8 cellular contexts compared by ENCODE assay signal in the genomic region with DNA sequence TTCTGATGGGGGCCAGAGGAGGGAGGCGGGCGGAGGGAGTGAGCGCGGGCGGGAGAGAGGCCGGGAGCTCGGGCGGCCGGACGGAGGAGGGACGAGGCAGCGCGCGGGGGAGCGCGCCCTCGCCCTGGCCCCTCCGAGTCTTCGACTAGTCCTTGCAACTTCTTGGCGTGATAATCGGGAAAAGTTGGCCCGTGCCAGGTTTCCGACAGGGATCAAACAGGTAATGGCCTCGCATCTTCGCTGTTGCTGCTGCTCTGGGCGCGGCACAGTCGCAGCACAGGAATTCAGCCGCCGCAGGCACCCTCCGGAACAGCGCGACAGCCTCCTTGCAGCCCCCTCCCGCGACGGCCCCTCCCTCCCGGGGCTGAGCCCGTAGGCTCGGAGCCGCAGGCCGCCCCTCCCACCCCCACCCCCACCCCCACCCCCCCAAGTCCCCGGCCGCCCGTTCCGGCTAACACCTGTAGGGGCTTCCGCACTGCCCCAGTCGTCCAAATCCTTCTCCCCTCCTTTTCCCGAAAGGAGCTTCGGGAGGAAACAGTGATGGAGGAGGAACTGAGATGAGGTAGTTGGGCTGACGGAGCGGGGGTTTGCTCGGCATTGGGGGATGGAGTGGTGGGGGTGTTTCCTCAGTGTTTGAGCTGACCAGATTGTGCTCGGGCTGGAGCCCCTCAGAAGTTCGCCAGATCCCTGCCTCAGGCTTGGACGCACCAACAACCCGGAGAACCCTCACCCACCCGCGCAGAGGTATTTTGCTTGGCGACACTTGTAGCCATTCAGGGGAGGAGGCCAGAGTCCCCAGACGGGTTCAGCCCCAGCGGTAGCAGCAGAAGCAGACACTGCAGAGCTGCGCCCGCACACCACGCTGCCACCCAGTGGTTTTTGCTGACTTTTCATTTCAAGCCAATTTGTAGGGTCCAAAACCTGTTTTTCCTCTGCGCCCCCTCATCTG. TPM values are rescaled to one million over a fixed set of nuclear protein-coding genes. Genes with fewer than 3 reads are reported as not detected.
DNase-seq lines count a peak whose midpoint lies in the region; ATAC-seq and TF ChIP-seq lines count a peak whose summit lies in the region.

Gene FGF13 (minus strand): TSS at position 319 of the 949 bp plus-strand sequence. CDS start 714 bp downstream, outside the sequence.

- H3K4me1 ChIP-seq in body of pancreas = no peaks in the 10 kb centered on the region
- no peaks in the 10 kb centered on the region for H3K4me1 ChIP-seq in CD4-positive, alpha-beta memory T cell (ENCODE audit: insufficient read depth, low read length)

- no peak within 1 kb of the TSS for H3K4me3 Mint-ChIP-seq in activated CD8-positive, alpha-beta T cell treated with anti-CD3 and anti-CD28 coated beads for 36 hours
- no peak within 1 kb of the TSS for H3K4me3 Mint-ChIP-seq in activated CD8-positive, alpha-beta T cell treated with anti-CD3 and anti-CD28 coated beads, Interleukin-2, amount 10 ng/mL, durations not matched to agents 7 days and 5 days
- H3K4me3 Mint-ChIP-seq in CD4-positive, alpha-beta memory T cell = peak within 1 kb of the TSS in 1 of 8 donors; percentile 60

- H3K36me3 Mint-ChIP-seq in activated CD8-positive, alpha-beta T cell treated with anti-CD3 and anti-CD28 coated beads for 36 hours (ENCODE audit: low read depth) = no peaks in the 10 kb centered on the region
- H3K36me3 Mint-ChIP-seq in activated CD8-positive, alpha-beta T cell treated with anti-CD3 and anti-CD28 coated beads, Interleukin-2, amount 10 ng/mL, durations not matched to agents 7 days and 5 days (ENCODE audit: low read depth) = no peaks in the 10 kb centered on the region
- H3K36me3 Mint-ChIP-seq in CD4-positive, alpha-beta memory T cell = no peaks in the 10 kb centered on the region

- DNase-seq in activated CD8-positive, alpha-beta T cell treated with anti-CD3 and anti-CD28 coated beads for 36 hours = peak; percentile 3
- no peak for DNase-seq in activated CD8-positive, alpha-beta T cell treated with anti-CD3 and anti-CD28 coated beads, Interleukin-2, amount 10 ng/mL, durations not matched to agents 7 days and 5 days
- peak; percentile 2 to 24 (median 16) for DNase-seq in body of pancreas
- peak; percentile 43 for DNase-seq in kidney tubule cell (ENCODE audit: low spot score)
- no peak for DNase-seq in CD4-positive, alpha-beta memory T cell

- H3K9me3 ChIP-seq in body of pancreas = no peaks in the 10 kb centered on the region
- no peaks in the 10 kb centered on the region for H3K9me3 ChIP-seq in CD4-positive, alpha-beta memory T cell (ENCODE audit: control insufficient read depth in 1 of 2, low read length in 2 of 2)

- H3K27me3 Mint-ChIP-seq in activated CD8-positive, alpha-beta T cell treated with anti-CD3 and anti-CD28 coated beads for 36 hours = peaks cover 24% of the 10 kb centered on the region
- H3K27me3 Mint-ChIP-seq in activated CD8-positive, alpha-beta T cell treated with anti-CD3 and anti-CD28 coated beads, Interleukin-2, amount 10 ng/mL, durations not matched to agents 7 days and 5 days (ENCODE audit: low read depth) = peaks cover 21% of the 10 kb centered on the region
- H3K27me3 Mint-ChIP-seq in CD4-positive, alpha-beta memory T cell = peaks cover 2 to 15% of the 10 kb centered on the region in 2 donors

- CTCF ChIA-PET in activated CD8-positive, alpha-beta T cell treated with anti-CD3 and anti-CD28 coated beads for 36 hours (lab: Charles Lee) = no interaction called here
- CTCF ChIA-PET in activated CD8-positive, alpha-beta T cell treated with anti-CD3 and anti-CD28 coated beads, Interleukin-2, amount 10 ng/mL, durations not matched to agents 7 days and 5 days (lab: Charles Lee) = no interaction called here
- CTCF ChIA-PET in CD4-positive, alpha-beta memory T cell (lab: Charles Lee; ENCODE audit: partially characterized antibody) = no interaction called here

- H3K27ac ChIP-seq in body of pancreas (no peak within 1 kb of the TSS), temporal lobe (ENCODE audit: low read depth, low read length) (no peak within 1 kb of the TSS)
- no peak within 1 kb of the TSS for H3K27ac ChIP-seq in CD4-positive, alpha-beta memory T cell (ENCODE audit: low read depth, low read length)

- ATAC-seq in activated CD8-positive, alpha-beta T cell treated with anti-CD3 and anti-CD28 coated beads for 36 hours = no peak
- ATAC-seq in activated CD8-positive, alpha-beta T cell treated with anti-CD3 and anti-CD28 coated beads, Interleukin-2, amount 10 ng/mL, durations not matched to agents 7 days and 5 days = no peak
- no peak for ATAC-seq in body of pancreas
- no peak for ATAC-seq in GM19467 (IDR thresholded peaks at IDR 0.05; ENCODE audit: unreplicated experiment)
- no peak for ATAC-seq in HG02571 (IDR thresholded peaks at IDR 0.05; ENCODE audit: unreplicated experiment)

- H3K4me3 ChIP-seq in body of pancreas = no peak within 1 kb of the TSS
- H3K4me3 ChIP-seq in CD4-positive, alpha-beta memory T cell (ENCODE audit: low read length in 2 of 2) = no peak within 1 kb of the TSS

- no peaks in the 10 kb centered on the region for H3K36me3 ChIP-seq in body of pancreas (replicated peaks in 1 of 2; ENCODE audit: insufficient read depth in 1 of 2, low read depth in 2 of 2)
- H3K36me3 ChIP-seq in CD4-positive, alpha-beta memory T cell (ENCODE audit: insufficient read depth, low read length) = no peaks in the 10 kb centered on the region

- intact Hi-C loops in activated CD8-positive, alpha-beta T cell treated with anti-CD3 and anti-CD28 coated beads for 36 hours (cut with micrococcal nuclease) = no loop called here
- intact Hi-C loops in body of pancreas (cut with DNase I) = no loop called here
- intact Hi-C loops in CD4-positive, alpha-beta memory T cell (cut with micrococcal nuclease) = no loop called here

- no peaks in the 10 kb centered on the region for H3K4me1 Mint-ChIP-seq in activated CD8-positive, alpha-beta T cell treated with anti-CD3 and anti-CD28 coated beads for 36 hours (ENCODE audit: low read depth)
- no peaks in the 10 kb centered on the region for H3K4me1 Mint-ChIP-seq in activated CD8-positive, alpha-beta T cell treated with anti-CD3 and anti-CD28 coated beads, Interleukin-2, amount 10 ng/mL, durations not matched to agents 7 days and 5 days (ENCODE audit: low read depth)
- no peaks in the 10 kb centered on the region for H3K4me1 Mint-ChIP-seq in CD4-positive, alpha-beta memory T cell

- TF ChIP-seq POLR2A in body of pancreas (IDR thresholded peaks at IDR 0.05) = no peak

- no peak within 1 kb of the TSS for H3K27ac Mint-ChIP-seq in activated CD8-positive, alpha-beta T cell treated with anti-CD3 and anti-CD28 coated beads for 36 hours
- H3K27ac Mint-ChIP-seq in activated CD8-positive, alpha-beta T cell treated with anti-CD3 and anti-CD28 coated beads, Interleukin-2, amount 10 ng/mL, durations not matched to agents 7 days and 5 days = no peak within 1 kb of the TSS
- peak within 1 kb of the TSS in 1 of 7 donors; percentile 41 for H3K27ac Mint-ChIP-seq in CD4-positive, alpha-beta memory T cell

- TF ChIP-seq CTCF in activated CD8-positive, alpha-beta T cell treated with anti-CD3 and anti-CD28 coated beads for 36 hours (IDR thresholded peaks at IDR 0.05) = no peak
- TF ChIP-seq CTCF in body of pancreas (IDR thresholded peaks at IDR 0.05) = peak in 2 of 7 experiments; percentile 18

- no peaks in the 10 kb centered on the region for H3K9me3 Mint-ChIP-seq in activated CD8-positive, alpha-beta T cell treated with anti-CD3 and anti-CD28 coated beads for 36 hours
- no peaks in the 10 kb centered on the region for H3K9me3 Mint-ChIP-seq in activated CD8-positive, alpha-beta T cell treated with anti-CD3 and anti-CD28 coated beads, Interleukin-2, amount 10 ng/mL, durations not matched to agents 7 days and 5 days (ENCODE audit: insufficient read depth)
- peaks cover 0 to 2% (median 0%) of the 10 kb centered on the region in 8 donors for H3K9me3 Mint-ChIP-seq in CD4-positive, alpha-beta memory T cell

- H3K27me3 ChIP-seq in body of pancreas = no peaks in the 10 kb centered on the region
- no peaks in the 10 kb centered on the region for H3K27me3 ChIP-seq in CD4-positive, alpha-beta memory T cell (ENCODE audit: insufficient read depth, low read length)

- 0% methylated on average over 1 to 19 of the region's 65 CpGs for WGBS in body of pancreas, 2 donors

- POLR2A ChIA-PET in activated CD8-positive, alpha-beta T cell treated with anti-CD3 and anti-CD28 coated beads for 36 hours (lab: Charles Lee) = no interaction called here
- POLR2A ChIA-PET in activated CD8-positive, alpha-beta T cell treated with anti-CD3 and anti-CD28 coated beads, Interleukin-2, amount 10 ng/mL, durations not matched to agents 7 days and 5 days (lab: Charles Lee) = no interaction called here
- POLR2A ChIA-PET in CD4-positive, alpha-beta memory T cell (lab: Charles Lee; ENCODE audit: partially characterized antibody) = no interaction called here

RNA-seq across cellular contexts. Expression of gene FGF13, which starts in this region (rescaled TPM):
- not detected for total RNA-seq in activated CD8-positive, alpha-beta T cell treated with anti-CD3 and anti-CD28 coated beads for 36 hours
- not detected for total RNA-seq in activated CD8-positive, alpha-beta T cell treated with anti-CD3 and anti-CD28 coated beads, Interleukin-2, amount 10 ng/mL, durations not matched to agents 7 days and 5 days
- 1 to 10 TPM in 1 of 2 donors, under 1 TPM in 1; 0.66 to 1.0 TPM for total RNA-seq in body of pancreas
- total RNA-seq in temporal lobe = 80.9 TPM
- total RNA-seq in CD4-positive, alpha-beta memory T cell = not detected
- not detected for polyA plus RNA-seq in CD4-positive, alpha-beta memory T cell

Comparison
In these comparisons a context has a peak if more than half of its experiments do, and no peak if none do; other contexts are left out.
1. RNA of gene FGF13 (total RNA-seq): 80.9 TPM in temporal lobe (single experiment); 0.66 to 1.0 TPM in body of pancreas, not detected in activated CD8-positive, alpha-beta T cell treated with anti-CD3 and anti-CD28 coated beads for 36 hours, not detected in activated CD8-positive, alpha-beta T cell treated with anti-CD3 and anti-CD28 coated beads, Interleukin-2, amount 10 ng/mL, durations not matched to agents 7 days and 5 days and not detected in CD4-positive, alpha-beta memory T cell; every median in the first group is over 10 times any median in the second.
2. Peak in DNase-seq in activated CD8-positive, alpha-beta T cell treated with anti-CD3 and anti-CD28 coated beads for 36 hours; RNA of the gene not detected or under 1 TPM.
3. DNase-seq: peak in body of pancreas (4 of 4) and kidney tubule cell (single experiment); none in activated CD8-positive, alpha-beta T cell treated with anti-CD3 and anti-CD28 coated beads, Interleukin-2, amount 10 ng/mL, durations not matched to agents 7 days and 5 days (single experiment) and CD4-positive, alpha-beta memory T cell (0 of 5).